In the genomic region with DNA sequence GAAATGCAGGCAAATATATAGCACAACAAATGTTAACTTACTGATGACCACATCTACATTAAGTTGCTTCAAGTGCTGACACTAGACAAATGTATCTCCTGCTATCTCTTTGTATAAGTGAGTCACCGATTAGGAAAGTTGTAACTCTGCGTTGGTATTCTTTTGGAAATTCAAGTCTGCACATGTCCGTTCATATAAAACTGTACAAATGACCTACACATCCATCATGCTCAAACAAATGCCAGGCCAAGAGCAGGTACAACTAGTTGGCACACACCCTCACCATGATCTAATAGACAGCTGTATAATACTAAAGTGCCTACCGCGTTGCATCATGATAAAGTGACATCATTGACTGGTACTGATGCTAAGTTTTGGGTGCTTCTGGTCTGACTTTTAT, we compare ENCODE assay signal across 15 cellular contexts.
DNase-seq lines count a peak whose midpoint lies in the region; ATAC-seq, FAIRE-seq and TF ChIP-seq lines count a peak whose summit lies in the region.
"Had no signal": no experiment of that assay in that cellular context is flagged by ENCODE, and none has a peak within 500 bp of the region (broad histone marks: within the 10 kb centered on the region; RNA-seq: fewer than 3 reads in every experiment).

No MANE protein-coding gene starts in this region.

- peak overlapping the region; percentile 57 for H3K27ac ChIP-seq in brain microvascular endothelial cell
- H3K27ac ChIP-seq in HepG2 (ENCODE audit: extremely low read length, insufficient read depth, low read length): no peak overlapping the region
- H3K27ac ChIP-seq: BLaER1 treated with 17β-estradiol and CSF1 and Interleukin-3, amounts not matched to agents 10 nM and 100 nM had no signal

- H3K9me3 ChIP-seq in HepG2 (ENCODE audit: low read length): no peaks in the 10 kb centered on the region
- H3K9me3 ChIP-seq: ascending aorta; BLaER1 treated with 17β-estradiol and CSF1 and Interleukin-3, amounts not matched to agents 10 nM and 100 nM; uterus had no signal

- TF ChIP-seq CTCF in brain microvascular endothelial cell (IDR thresholded peaks at IDR 0.05; ENCODE audit: low read depth, low read length, missing control alignments) (no peak), HepG2 (CRISPR knock-in tag; IDR thresholded peaks at IDR 0.05) (no peak)

- ATAC-seq in HepG2 (no peak), GM19324 (IDR thresholded peaks at IDR 0.05; ENCODE audit: low FRiP score, unreplicated experiment) (no peak), GM21360 (IDR thresholded peaks at IDR 0.05; ENCODE audit: unreplicated experiment) (no peak)
- ATAC-seq: stimulated activated memory B cell treated with anti-CD40 and anti-IgM and Interleukin-4, amounts not matched to agents 10 μg/mL and 1 μg/mL and 100 μg/mL, for 72 hours had no signal

- H3K79me2 ChIP-seq in HepG2 (ENCODE audit: insufficient read depth, low read length): no peaks in the 10 kb centered on the region

- CTCF ChIA-PET in HepG2 (lab: Yijun Ruan, JAX; ENCODE audit: low intra/inter-chr PET ratio, low total read pairs): no interaction called here

- 80% methylated on average over 5 of the region's 5 CpGs for WGBS in HepG2 (ENCODE audit: low lambda C conversion rate)

- no peak overlapping the region for H3K4me3 ChIP-seq in brain microvascular endothelial cell (ENCODE audit: low read depth, low read length)
- no peak overlapping the region for H3K4me3 ChIP-seq in HepG2 (replicated peaks in 1 of 3; ENCODE audit: insufficient read depth in 1 of 3, low read depth in 2 of 3, low read length in 3 of 3)
- H3K4me3 ChIP-seq: ascending aorta; BLaER1 treated with 17β-estradiol and CSF1 and Interleukin-3, amounts not matched to agents 10 nM and 100 nM; uterus had no signal

- H3K27me3 ChIP-seq in brain microvascular endothelial cell (replicated peaks) (no peaks in the 10 kb centered on the region), HepG2 (ENCODE audit: control insufficient read depth in 1 of 2, insufficient read depth in 2 of 2, low read length in 2 of 2) (no peaks in the 10 kb centered on the region)
- H3K27me3 ChIP-seq: ascending aorta; BLaER1 treated with 17β-estradiol and CSF1 and Interleukin-3, amounts not matched to agents 10 nM and 100 nM; uterus had no signal

- intact Hi-C loops in HepG2 (cut with micrococcal nuclease; ENCODE audit: unreplicated experiment): no loop called here

- H3K9ac ChIP-seq in HepG2 (ENCODE audit: insufficient read depth, low read depth, low read length): no peak overlapping the region

- no peak for TF ChIP-seq RAD21 in HepG2 (CRISPR knock-in tag; IDR thresholded peaks at IDR 0.05)

- no peaks in the 10 kb centered on the region for H3K4me1 ChIP-seq in HepG2 (ENCODE audit: insufficient read depth, low read length)

- H3K4me2 ChIP-seq in HepG2 (ENCODE audit: low read depth, low read length): no peak overlapping the region

- in situ Hi-C loops in brain microvascular endothelial cell (cut with HindIII; ENCODE audit: low pct_ligation_motif_present, low sequenced_read_pairs): no loop called here
- in situ Hi-C loops in HepG2 (cut with HindIII; ENCODE audit: extremely low pct_ligation_motif_present, low pct_unique_long_range_greater_than_20kb): no loop called here

- no peak for FAIRE-seq in HepG2 (lab: Jason Lieb, UNC)

- POLR2A ChIA-PET in HepG2 (lab: Yijun Ruan, JAX): no interaction called here

- peaks cover 11% of the 10 kb centered on the region for H3K36me3 ChIP-seq in brain microvascular endothelial cell (replicated peaks)
- H3K36me3 ChIP-seq in HepG2 (replicated peaks in 1 of 2; ENCODE audit: control insufficient read depth in 1 of 2, insufficient read depth in 2 of 2, low read length in 2 of 2): peaks cover 7 to 8% of the 10 kb centered on the region in 2 experiments; a peak in 3 of 5 replicates
- H3K36me3 ChIP-seq: uterus had no signal

- no peak overlapping the region for H2AFZ ChIP-seq in HepG2 (ENCODE audit: low read length)

- TF ChIP-seq EP300 in HepG2 (IDR thresholded peaks at IDR 0.05; ENCODE audit: low read depth in 2 of 2, low read length in 2 of 2): no peak
- TF ChIP-seq EP300 in HepG2 (CRISPR knock-in tag; IDR thresholded peaks at IDR 0.05; ENCODE audit: borderline replicate concordance): no peak

- no peak for TF ChIP-seq POLR2A in HepG2 (IDR thresholded peaks at IDR 0.05; ENCODE audit: insufficient read depth in 1 of 2, low read depth in 2 of 2, low read length in 2 of 2)

- H4K20me1 ChIP-seq in HepG2 (ENCODE audit: insufficient read depth, low read length): 0 out of 2 replicates have a peak, but pooled peaks cover 4% of the 10 kb centered on the region

- DNase-seq in COLO668 (lab: John Stamatoyannopoulos, UW; ENCODE audit: unreplicated experiment): peak; percentile 11
- DNase-seq in HT1080 (ENCODE audit: low read depth): peak; percentile 44
- DNase-seq in brain microvascular endothelial cell: no peak
- no peak for DNase-seq in HepG2 (ENCODE audit: low spot score)
- no peak for DNase-seq in NCI-H1092 (lab: John Stamatoyannopoulos, UW)
- DNase-seq in dermis blood vessel endothelial cell: no peak
- DNase-seq: effector CD8-positive, alpha-beta T cell; NCI-H1436; NCI-H69; uterus had no signal

- no TSS peak for BruUV-seq in HepG2 (replicated peaks; lab: Mats Ljungman, UMichigan)

TF ChIP-seq in HepG2, 621 proteins besides CTCF, POLR2A, EP300 and RAD21:
- 0 out of 2 replicates have a peak, but pooled peaks have one; percentile 1 for TF ChIP-seq CREB1 (IDR thresholded peaks at IDR 0.05)
- no peak for TF ChIP-seq CREB1 (CRISPR knock-in tag; IDR thresholded peaks at IDR 0.05)
- TF ChIP-seq CBX5 (CRISPR knock-in tag; IDR thresholded peaks at IDR 0.05; ENCODE audit: borderline replicate concordance): no peak
- 0 out of 2 replicates have a peak, but pooled peaks have one; percentile 28 for TF ChIP-seq ATF7 (IDR thresholded peaks at IDR 0.05)
- no peak for TF ChIP-seq ATF7 (CRISPR knock-in tag; IDR thresholded peaks at IDR 0.05)

Comparison
In these comparisons a context has a peak if more than half of its experiments do, and no peak if none do; other contexts are left out.
1. DNase-seq: peak in COLO668 (single experiment) and HT1080 (single experiment); none in brain microvascular endothelial cell (single experiment), HepG2 (single experiment), NCI-H1092 (single experiment) and dermis blood vessel endothelial cell (single experiment).